In the genomic region with DNA sequence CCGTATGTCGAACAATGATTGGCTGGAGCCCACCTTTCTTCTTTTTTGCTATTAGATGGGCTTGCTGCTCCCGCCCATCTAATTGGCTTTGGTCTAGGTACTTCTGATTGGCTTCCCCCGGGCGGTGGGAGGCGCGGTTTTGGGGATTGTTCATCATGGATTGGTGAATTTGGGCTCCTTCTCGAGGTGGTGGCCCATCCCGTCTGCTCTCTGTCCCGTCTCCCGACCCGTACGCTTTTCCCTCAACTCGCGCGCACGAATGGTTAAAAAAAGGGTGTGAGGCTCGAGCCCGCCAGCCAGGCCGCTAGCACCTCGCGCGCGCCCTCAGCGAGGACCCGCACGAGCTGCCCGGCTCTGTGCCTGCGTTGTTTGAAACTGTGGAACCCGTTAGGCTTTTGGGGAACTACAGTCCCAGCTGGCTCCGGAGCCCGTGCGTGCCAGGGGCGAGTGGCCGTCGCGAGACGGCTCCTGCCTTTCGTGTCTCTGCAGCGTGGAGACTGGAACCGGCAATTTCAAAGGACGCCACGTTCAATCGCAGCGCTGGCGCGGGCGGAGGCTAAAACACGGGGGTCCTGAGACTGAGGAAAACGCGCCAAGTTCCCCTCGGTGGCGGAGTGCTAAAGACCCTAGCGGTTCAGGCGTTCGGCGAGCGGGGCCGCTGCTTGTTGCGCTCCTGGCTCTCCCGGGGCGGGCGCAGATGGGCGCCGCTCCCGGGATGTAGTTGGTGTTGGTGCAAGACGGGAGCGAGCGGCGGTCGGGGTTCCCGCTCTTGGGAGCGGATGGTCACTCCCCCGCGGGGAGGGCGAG, we compare ENCODE assay signal across 8 cellular contexts. TPM values are rescaled to one million over a fixed set of nuclear protein-coding genes. Genes with fewer than 3 reads are reported as not detected.
DNase-seq lines count a peak whose midpoint lies in the region; ATAC-seq and TF ChIP-seq lines count a peak whose summit lies in the region.

A gene with protein sequence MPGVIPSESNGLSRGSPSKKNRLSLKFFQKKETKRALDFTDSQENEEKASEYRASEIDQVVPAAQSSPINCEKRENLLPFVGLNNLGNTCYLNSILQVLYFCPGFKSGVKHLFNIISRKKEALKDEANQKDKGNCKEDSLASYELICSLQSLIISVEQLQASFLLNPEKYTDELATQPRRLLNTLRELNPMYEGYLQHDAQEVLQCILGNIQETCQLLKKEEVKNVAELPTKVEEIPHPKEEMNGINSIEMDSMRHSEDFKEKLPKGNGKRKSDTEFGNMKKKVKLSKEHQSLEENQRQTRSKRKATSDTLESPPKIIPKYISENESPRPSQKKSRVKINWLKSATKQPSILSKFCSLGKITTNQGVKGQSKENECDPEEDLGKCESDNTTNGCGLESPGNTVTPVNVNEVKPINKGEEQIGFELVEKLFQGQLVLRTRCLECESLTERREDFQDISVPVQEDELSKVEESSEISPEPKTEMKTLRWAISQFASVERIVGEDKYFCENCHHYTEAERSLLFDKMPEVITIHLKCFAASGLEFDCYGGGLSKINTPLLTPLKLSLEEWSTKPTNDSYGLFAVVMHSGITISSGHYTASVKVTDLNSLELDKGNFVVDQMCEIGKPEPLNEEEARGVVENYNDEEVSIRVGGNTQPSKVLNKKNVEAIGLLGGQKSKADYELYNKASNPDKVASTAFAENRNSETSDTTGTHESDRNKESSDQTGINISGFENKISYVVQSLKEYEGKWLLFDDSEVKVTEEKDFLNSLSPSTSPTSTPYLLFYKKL (plus strand): TSS at position 584 of the 807 bp plus-strand sequence. CDS start 2,819 bp downstream, outside the sequence.

- no peaks in the 10 kb centered on the region for H3K9me2 ChIP-seq in SU-DHL-6 (replicated peaks; ENCODE audit: insufficient read depth, low read length)

- H3K4me3 ChIP-seq in SU-DHL-6 (ENCODE audit: insufficient read depth, low read length, poor library complexity, severe bottlenecking) (peak within 1 kb of the TSS; percentile 86), ovary (peak within 1 kb of the TSS; percentile 88), thyroid gland (replicated peaks in 1 of 3) (peak within 1 kb of the TSS; percentile 69 to 90 (median 79))

- H4K20me1 ChIP-seq in SU-DHL-6 (ENCODE audit: low read depth, low read length): peaks cover 35% of the 10 kb centered on the region

- no peak for TF ChIP-seq EP300 in ovary (IDR thresholded peaks at IDR 0.05)

- TF ChIP-seq POLR2A in GM10847 (IDR thresholded peaks at IDR 0.05; ENCODE audit: extremely low read depth, insufficient read length): peak; percentile 87
- TF ChIP-seq POLR2A in ovary (IDR thresholded peaks at IDR 0.05): peak; percentile 24
- peak in 1 of 2 donors; percentile 44 for TF ChIP-seq POLR2A in thyroid gland (IDR thresholded peaks at IDR 0.05)

- TF ChIP-seq CTCF in SU-DHL-6 (IDR thresholded peaks at IDR 0.05; ENCODE audit: insufficient read depth, low read length, poor library complexity, severe bottlenecking) (no peak), ovary (IDR thresholded peaks at IDR 0.05) (no peak), thyroid gland (IDR thresholded peaks at IDR 0.05) (no peak)

- peak within 1 kb of the TSS; percentile 99 for H3K27ac ChIP-seq in SU-DHL-6 (ENCODE audit: low read depth, low read length)
- peak within 1 kb of the TSS; percentile 84 to 93 for H3K27ac ChIP-seq in ovary
- H3K27ac ChIP-seq in thyroid gland: peak within 1 kb of the TSS; percentile 92 to 96 (median 94)

- peak within 1 kb of the TSS; percentile 100 for H3K9ac ChIP-seq in SU-DHL-6 (ENCODE audit: low read length)

- H3F3A ChIP-seq in SU-DHL-6 (ENCODE audit: insufficient read depth): peaks cover 12% of the 10 kb centered on the region

- peaks cover 2% of the 10 kb centered on the region for H3K27me3 Mint-ChIP-seq in activated naive CD8-positive, alpha-beta T cell treated with anti-CD3 and anti-CD28 coated beads, Interleukin-2, amount 10 ng/mL, durations not matched to agents 7 days and 5 days

- H3K9me3 ChIP-seq in SU-DHL-6 (ENCODE audit: insufficient read depth, low read length): no peaks in the 10 kb centered on the region
- no peaks in the 10 kb centered on the region for H3K9me3 ChIP-seq in ovary
- H3K9me3 ChIP-seq in thyroid gland: no peaks in the 10 kb centered on the region

- H2AFZ ChIP-seq in SU-DHL-6 (ENCODE audit: low read depth, low read length, severe bottlenecking): peak within 1 kb of the TSS; percentile 87

- H3K4me1 ChIP-seq in ovary (ENCODE audit: insufficient read depth) (peaks cover 2% of the 10 kb centered on the region), thyroid gland (peaks cover 25 to 26% of the 10 kb centered on the region in 2 donors)

- DNase-seq in NCI-H128 (lab: John Stamatoyannopoulos, UW; ENCODE audit: unreplicated experiment) (peak; percentile 100), Right ventricle myocardium inferior (ENCODE audit: missing footprints) (peak; percentile 98), ovary (peak; percentile 95 to 98 (median 97)), thyroid gland (peak; percentile 99)
- DNase-seq in activated naive CD8-positive, alpha-beta T cell treated with anti-CD3 and anti-CD28 coated beads, Interleukin-2, amount 10 ng/mL, durations not matched to agents 7 days and 5 days: peak; percentile 94

- WGBS in ovary, 3 donors: 0 to 1% (median 1%) methylated on average over 76 of the region's 76 CpGs
- 0 to 1% methylated on average over 3 to 33 of the region's 76 CpGs for WGBS in thyroid gland, 2 donors

- H3K27me3 ChIP-seq in SU-DHL-6 (ENCODE audit: low read length) (no peaks in the 10 kb centered on the region), ovary (no peaks in the 10 kb centered on the region), thyroid gland (no peaks in the 10 kb centered on the region)

- ATAC-seq in HG02678 (IDR thresholded peaks at IDR 0.05; ENCODE audit: unreplicated experiment) (peak; percentile 74), Right ventricle myocardium inferior (peak; percentile 95)
- ATAC-seq in activated naive CD8-positive, alpha-beta T cell treated with anti-CD3 and anti-CD28 coated beads, Interleukin-2, amount 10 ng/mL, durations not matched to agents 7 days and 5 days (ENCODE audit: low read depth): peak; percentile 89

- H3K27ac Mint-ChIP-seq in activated naive CD8-positive, alpha-beta T cell treated with anti-CD3 and anti-CD28 coated beads, Interleukin-2, amount 10 ng/mL, durations not matched to agents 7 days and 5 days: peak within 1 kb of the TSS; percentile 98

- peaks cover 10% of the 10 kb centered on the region for H3K36me3 ChIP-seq in SU-DHL-6 (ENCODE audit: low read length)
- H3K36me3 ChIP-seq in ovary: no peaks in the 10 kb centered on the region
- no peaks in the 10 kb centered on the region for H3K36me3 ChIP-seq in thyroid gland

- H3K36me3 Mint-ChIP-seq in activated naive CD8-positive, alpha-beta T cell treated with anti-CD3 and anti-CD28 coated beads, Interleukin-2, amount 10 ng/mL, durations not matched to agents 7 days and 5 days: peaks cover 15% of the 10 kb centered on the region

- no peaks in the 10 kb centered on the region for H3K9me3 Mint-ChIP-seq in activated naive CD8-positive, alpha-beta T cell treated with anti-CD3 and anti-CD28 coated beads, Interleukin-2, amount 10 ng/mL, durations not matched to agents 7 days and 5 days

- intact Hi-C loops in Right ventricle myocardium inferior (cut with DNase I) (loop anchor here (2.0 kb wide), 1 partner anchor 346 kb away; no protein-coding TSS in a partner anchor), ovary (cut with DNase I) (no loop called here), thyroid gland (cut with DNase I) (no loop called here)

- peaks cover 50% of the 10 kb centered on the region for H3K79me2 ChIP-seq in SU-DHL-6 (ENCODE audit: insufficient read depth, low read length)

- peak within 1 kb of the TSS; percentile 98 for H3K4me3 Mint-ChIP-seq in activated naive CD8-positive, alpha-beta T cell treated with anti-CD3 and anti-CD28 coated beads, Interleukin-2, amount 10 ng/mL, durations not matched to agents 7 days and 5 days

- H3K4me2 ChIP-seq in SU-DHL-6 (ENCODE audit: low read depth, low read length, poor library complexity, severe bottlenecking): peak within 1 kb of the TSS; percentile 95

- H3K4me1 Mint-ChIP-seq in activated naive CD8-positive, alpha-beta T cell treated with anti-CD3 and anti-CD28 coated beads, Interleukin-2, amount 10 ng/mL, durations not matched to agents 7 days and 5 days: peaks cover 17% of the 10 kb centered on the region

- POLR2A ChIA-PET in activated naive CD8-positive, alpha-beta T cell treated with anti-CD3 and anti-CD28 coated beads, Interleukin-2, amount 10 ng/mL, durations not matched to agents 7 days and 5 days (lab: Charles Lee): interaction anchor here (0.6 to 1.6 kb wide), 7 partner anchors 10 to 347 kb away, joined by 3 to 6 read pairs (median 3); partner anchors contain the start of gene ATG4C

RNA-seq across cellular contexts. Expression of the gene that starts here (rescaled TPM):
- 10 to 100 TPM; 67.7 to 68.4 TPM for total RNA-seq in activated naive CD8-positive, alpha-beta T cell treated with anti-CD3 and anti-CD28 coated beads, Interleukin-2, amount 10 ng/mL, durations not matched to agents 7 days and 5 days
- total RNA-seq in Right ventricle myocardium inferior (14.1 TPM), ovary (10 to 100 TPM; 24.9 to 47.8 (median 38.0) TPM), thyroid gland (10 to 100 TPM; 27.4 to 33.0 (median 30.9) TPM)
- polyA plus RNA-seq in ovary: 10 to 100 TPM; 18.1 to 21.5 TPM

Comparison
In these comparisons a context has a peak if more than half of its experiments do, and no peak if none do; other contexts are left out.
1. Peak in every context shown above with its lines: DNase-seq, ATAC-seq, H3K4me3 ChIP-seq and H3K27ac ChIP-seq.